In genomic region chr2:38598200-38598990, GRCh38 we compare ENCODE assay signal across 12 cellular contexts. TPM values are rescaled to one million over a fixed set of nuclear protein-coding genes. Genes with fewer than 3 reads are reported as not detected.
DNase-seq lines count a peak whose midpoint lies in the region; ATAC-seq, FAIRE-seq and TF ChIP-seq lines count a peak whose summit lies in the region.
"Had no signal": no experiment of that assay in that cellular context is flagged by ENCODE, and none has a peak within 500 bp of the region (broad histone marks: within the 10 kb centered on the region; RNA-seq: fewer than 3 reads in every experiment).

No MANE protein-coding gene starts in this region.

- H3K9me3 ChIP-seq in HepG2 (ENCODE audit: low read length) (no peaks in the 10 kb centered on the region), right lobe of liver (no peaks in the 10 kb centered on the region), lower lobe of right lung (no peaks in the 10 kb centered on the region)

- H3K79me2 ChIP-seq in HepG2 (ENCODE audit: insufficient read depth, low read length), result peaks cover 87% of the 10 kb centered on the region

- H3K27me3 ChIP-seq in HepG2 (ENCODE audit: control insufficient read depth in 1 of 2, insufficient read depth in 2 of 2, low read length in 2 of 2), result no peaks in the 10 kb centered on the region; a peak in 2 of 5 replicates
- no peaks in the 10 kb centered on the region for H3K27me3 ChIP-seq in right lobe of liver
- no peaks in the 10 kb centered on the region for H3K27me3 ChIP-seq in lower lobe of right lung (ENCODE audit: low read depth)

- H3K4me3 Mint-ChIP-seq in activated CD8-positive, alpha-beta T cell treated with anti-CD3 and anti-CD28 coated beads for 36 hours, result peak overlapping the region; percentile 82

- ATAC-seq in HepG2, result no peak
- no peak for ATAC-seq in right lobe of liver
- no peak for ATAC-seq in activated CD8-positive, alpha-beta T cell treated with anti-CD3 and anti-CD28 coated beads for 36 hours
- ATAC-seq in lower lobe of right lung, result no peak
- ATAC-seq in GM21717 (IDR thresholded peaks at IDR 0.05; ENCODE audit: unreplicated experiment), result no peak

- in situ Hi-C loops in HepG2 (cut with HindIII; ENCODE audit: extremely low pct_ligation_motif_present, low pct_unique_long_range_greater_than_20kb), result no loop called here

- H3K4me2 ChIP-seq in HepG2 (ENCODE audit: low read depth, low read length), result peak overlapping the region; percentile 86

- TF ChIP-seq CTCF in HepG2 (CRISPR knock-in tag; IDR thresholded peaks at IDR 0.05), result no peak
- TF ChIP-seq CTCF in right lobe of liver (IDR thresholded peaks at IDR 0.05), result no peak
- no peak for TF ChIP-seq CTCF in activated CD8-positive, alpha-beta T cell treated with anti-CD3 and anti-CD28 coated beads for 36 hours (IDR thresholded peaks at IDR 0.05)
- TF ChIP-seq CTCF in lower lobe of right lung (IDR thresholded peaks at IDR 0.05), result no peak
- TF ChIP-seq CTCF in GM10248 (IDR thresholded peaks at IDR 0.05; ENCODE audit: control extremely low read depth, extremely low read depth, low read depth, missing control alignments), result no peak

- no peak for TF ChIP-seq RAD21 in HepG2 (CRISPR knock-in tag; IDR thresholded peaks at IDR 0.05)

- CTCF ChIA-PET in HepG2 (lab: Yijun Ruan, JAX; ENCODE audit: low intra/inter-chr PET ratio, low total read pairs), result no interaction called here
- CTCF ChIA-PET in activated CD8-positive, alpha-beta T cell treated with anti-CD3 and anti-CD28 coated beads for 36 hours (lab: Charles Lee), result interaction anchor here (0.7 to 10.2 kb wide), 9 partner anchors 14 to 134 kb away, joined by 3 to 168 read pairs (median 3); no protein-coding TSS in a partner anchor
- CTCF ChIA-PET in GM10248 (lab: Yijun Ruan, JAX), result interaction anchor here (0.9 to 3.8 kb wide), 9 partner anchors 8 to 349 kb away, joined by 3 to 19 read pairs (median 3); no protein-coding TSS in a partner anchor

- intact Hi-C loops in HepG2 (cut with micrococcal nuclease; ENCODE audit: unreplicated experiment) (no loop called here), right lobe of liver (cut with DNase I) (loop anchor here in 1 of 2 donors (10.0 kb wide), 1 partner anchor 126 kb away; no protein-coding TSS in a partner anchor), lower lobe of right lung (cut with DNase I) (no loop called here)
- intact Hi-C loops in activated CD8-positive, alpha-beta T cell treated with anti-CD3 and anti-CD28 coated beads for 36 hours (cut with micrococcal nuclease), result no loop called here

- H4K20me1 ChIP-seq in HepG2 (ENCODE audit: insufficient read depth, low read length), result peaks cover 35% of the 10 kb centered on the region

- H3K27ac ChIP-seq in HepG2 (ENCODE audit: extremely low read length, insufficient read depth, low read length) (peak overlapping the region; percentile 92), right lobe of liver (no peak overlapping the region), lower lobe of right lung (peak overlapping the region; percentile 95), urinary bladder (ENCODE audit: low read depth) (peak overlapping the region; percentile 23)

- no TSS peak for BruUV-seq in HepG2 (replicated peaks; lab: Mats Ljungman, UMichigan)

- H3K4me1 ChIP-seq in HepG2 (ENCODE audit: insufficient read depth, low read length) (peaks cover 57% of the 10 kb centered on the region), right lobe of liver (peaks cover 0 to 15% (median 5%) of the 10 kb centered on the region in 4 donors), lower lobe of right lung (peaks cover 78% of the 10 kb centered on the region), urinary bladder (ENCODE audit: insufficient read depth) (peaks cover 4% of the 10 kb centered on the region)

- H3K9ac ChIP-seq in HepG2 (ENCODE audit: insufficient read depth, low read depth, low read length), result peak overlapping the region; percentile 97

- no peak overlapping the region for H2AFZ ChIP-seq in HepG2 (ENCODE audit: low read length)

- H3K36me3 ChIP-seq in HepG2 (replicated peaks in 1 of 2; ENCODE audit: control insufficient read depth in 1 of 2, insufficient read depth in 2 of 2, low read length in 2 of 2), result peaks cover 2 to 7% of the 10 kb centered on the region in 2 experiments; a peak in 2 of 5 replicates
- no peaks in the 10 kb centered on the region for H3K36me3 ChIP-seq in right lobe of liver
- H3K36me3 ChIP-seq in lower lobe of right lung, result no peaks in the 10 kb centered on the region
- H3K36me3 ChIP-seq in urinary bladder (ENCODE audit: insufficient read depth), result no peaks in the 10 kb centered on the region

- H3K4me1 Mint-ChIP-seq in activated CD8-positive, alpha-beta T cell treated with anti-CD3 and anti-CD28 coated beads for 36 hours (ENCODE audit: low read depth), result peaks cover 53% of the 10 kb centered on the region

- 71% methylated on average over 5 of the region's 5 CpGs for WGBS in HepG2 (ENCODE audit: low lambda C conversion rate)
- 70% methylated on average over 5 of the region's 5 CpGs for WGBS in right lobe of liver (ENCODE audit: insufficient coverage, low coverage, low lambda C conversion rate, missing lambda C conversion rate)
- 55% methylated on average over 5 of the region's 5 CpGs for WGBS in urinary bladder

- POLR2A ChIA-PET in HepG2 (lab: Yijun Ruan, JAX) (interaction anchor here (0.6 to 8.5 kb wide), 7 partner anchors 12 to 153 kb away, joined by 3 to 65 read pairs (median 3); partner anchors contain the start of genes GALM and SRSF7), GM10248 (lab: Yijun Ruan, JAX) (interaction anchor here (2.2 kb wide), 1 partner anchor 153 kb away, joined by 10 read pairs; the partner anchor contains the start of gene SRSF7)
- POLR2A ChIA-PET in activated CD8-positive, alpha-beta T cell treated with anti-CD3 and anti-CD28 coated beads for 36 hours (lab: Charles Lee), result interaction anchor here (0.7 to 14.6 kb wide), 7 partner anchors 19 to 148 kb away, joined by 3 to 209 read pairs (median 5); partner anchors contain the start of genes GALM and SRSF7

- H3K36me3 Mint-ChIP-seq in activated CD8-positive, alpha-beta T cell treated with anti-CD3 and anti-CD28 coated beads for 36 hours (ENCODE audit: low read depth), result peaks cover 28% of the 10 kb centered on the region

- DNase-seq in HepG2 (ENCODE audit: low spot score), result no peak
- DNase-seq in right lobe of liver, result no peak
- no peak for DNase-seq in activated CD8-positive, alpha-beta T cell treated with anti-CD3 and anti-CD28 coated beads for 36 hours
- DNase-seq in lower lobe of right lung, result no peak
- no peak for DNase-seq in retina
- no peak for DNase-seq in GM10248 (ENCODE audit: extremely low spot score)
- DNase-seq: amniotic stem cell; COR-L47; NCI-H187 treated with DMSO at 0.1 percent for 48 hours; stimulated activated CD4-positive, alpha-beta T cell treated with anti-CD3 and anti-CD28 coated beads, Interleukin-12 subunit alpha, Interleukin-12 subunit beta, amount 100 ng/mL, for 4 hours had no signal

- H3K27ac Mint-ChIP-seq in activated CD8-positive, alpha-beta T cell treated with anti-CD3 and anti-CD28 coated beads for 36 hours, result peak overlapping the region; percentile 79

- TF ChIP-seq EP300 in HepG2 (IDR thresholded peaks at IDR 0.05; ENCODE audit: low read depth in 2 of 2, low read length in 2 of 2) (no peak), HepG2 (CRISPR knock-in tag; IDR thresholded peaks at IDR 0.05; ENCODE audit: borderline replicate concordance) (no peak)

- H3K9me3 Mint-ChIP-seq in activated CD8-positive, alpha-beta T cell treated with anti-CD3 and anti-CD28 coated beads for 36 hours, result no peaks in the 10 kb centered on the region

- no peak for FAIRE-seq in HepG2 (lab: Jason Lieb, UNC)

- no peaks in the 10 kb centered on the region for H3K27me3 Mint-ChIP-seq in activated CD8-positive, alpha-beta T cell treated with anti-CD3 and anti-CD28 coated beads for 36 hours

- H3K4me3 ChIP-seq in HepG2 (replicated peaks in 1 of 3; ENCODE audit: insufficient read depth in 1 of 3, low read depth in 2 of 3, low read length in 3 of 3) (peak overlapping the region; percentile 87 to 98 (median 95); a peak in 5 of 6 replicates), right lobe of liver (no peak overlapping the region), lower lobe of right lung (peak overlapping the region; percentile 7), urinary bladder (ENCODE audit: low read depth, low read length) (no peak overlapping the region)

- no peak; a peak in 1 of 4 replicates for TF ChIP-seq POLR2A in HepG2 (IDR thresholded peaks at IDR 0.05; ENCODE audit: insufficient read depth in 1 of 2, low read depth in 2 of 2, low read length in 2 of 2)
- TF ChIP-seq POLR2A in right lobe of liver (IDR thresholded peaks at IDR 0.05), result no peak

TF ChIP-seq in HepG2, 621 proteins besides CTCF, POLR2A, EP300 and RAD21 (continues in another document):
- TF ChIP-seq ZNF30 (CRISPR knock-in tag; IDR thresholded peaks at IDR 0.05) (no peak), HNRNPLL (IDR thresholded peaks at IDR 0.05; ENCODE audit: low read depth, low read length, poor library complexity, severe bottlenecking) (no peak), SP4 (CRISPR knock-in tag; IDR thresholded peaks at IDR 0.05) (no peak)

RNA-seq across cellular contexts. Expression of gene HNRNPLL, which starts 4.3 kb away (rescaled TPM):
- total RNA-seq in HepG2 (2016; rRNA removed; fragmentation: Illumina TruSeq; extraction: Trizol), result 91.9 and 103 TPM in 2 replicates
- 52.7 and 54.6 TPM in 2 replicates for total RNA-seq in HepG2 (2016; cell fraction: cytosol; rRNA removed; fragmentation: Illumina TruSeq; extraction: Trizol; ENCODE audit: low read depth)
- 92.9 and 108 TPM in 2 replicates for total RNA-seq in HepG2 (2016; cell fraction: insoluble cytoplasmic fraction; rRNA removed; fragmentation: Illumina TruSeq; extraction: Trizol)
- 54.8 and 56.7 TPM in 2 replicates for total RNA-seq in HepG2 (2016; cell fraction: membrane; rRNA removed; fragmentation: Illumina TruSeq; extraction: Trizol)
- 147 and 151 TPM in 2 replicates for total RNA-seq in HepG2 (2016; cell fraction: nucleus; rRNA removed; fragmentation: Illumina TruSeq; extraction: Trizol)
- 34.3 and 49.4 TPM in 2 replicates for polyA plus RNA-seq in HepG2 (2011; rRNA removed)
- polyA plus RNA-seq in HepG2 (2011; cell fraction: cytosol; rRNA removed), result 17.6 and 20.9 TPM in 2 replicates
- 29.2 and 34.2 TPM in 2 replicates for polyA plus RNA-seq in HepG2 (2011; cell fraction: nucleus; rRNA removed)
- polyA plus RNA-seq in HepG2 (2012), result 32.8 and 45.3 TPM in 2 replicates
- polyA plus RNA-seq in HepG2 (2016; cell fraction: cytosol; fragmentation: Illumina TruSeq; extraction: Trizol; ENCODE audit: low read depth), result 13.0 and 17.4 TPM in 2 replicates
- polyA plus RNA-seq in HepG2 (2016; cell fraction: insoluble cytoplasmic fraction; fragmentation: Illumina TruSeq; extraction: Trizol; ENCODE audit: low read depth), result 75.8 and 78.0 TPM in 2 replicates
- 27.6 and 27.9 TPM in 2 replicates for polyA plus RNA-seq in HepG2 (2016; cell fraction: membrane; fragmentation: Illumina TruSeq; extraction: Trizol; ENCODE audit: low read depth)
- polyA plus RNA-seq in HepG2 (2016; cell fraction: nucleus; fragmentation: Illumina TruSeq; extraction: Trizol; ENCODE audit: insufficient read depth, low read depth), result 66.8 and 68.2 TPM in 2 replicates
- polyA minus RNA-seq in HepG2 (2011; rRNA and poly(A)+ RNA removed; ENCODE audit: low replicate concordance), result 14.7 and 21.6 TPM in 2 replicates
- 25.8 and 30.8 TPM in 2 replicates for polyA minus RNA-seq in HepG2 (2011; cell fraction: cytosol; rRNA and poly(A)+ RNA removed)
- 227 and 258 TPM in 2 replicates for polyA minus RNA-seq in HepG2 (2011; cell fraction: nucleus; rRNA and poly(A)+ RNA removed)
- 10 to 100 TPM in 5 of 6 experiments, 1 to 10 TPM in 1; 9.2 to 15.9 (median 13.9) TPM for total RNA-seq in right lobe of liver
- 10 to 100 TPM; 54.9 to 55.3 TPM for total RNA-seq in activated CD8-positive, alpha-beta T cell treated with anti-CD3 and anti-CD28 coated beads for 36 hours
- total RNA-seq in lower lobe of right lung, result 38.8 TPM
- 106 TPM for total RNA-seq in urinary bladder
- 28.4 TPM for polyA plus RNA-seq in urinary bladder

Comparison
In these comparisons a context has a peak if more than half of its experiments do, and no peak if none do; other contexts are left out.
1. H3K27ac ChIP-seq: peak in HepG2 (single experiment), lower lobe of right lung (single experiment) and urinary bladder (single experiment); none in right lobe of liver (0 of 3).
2. H3K4me3 ChIP-seq: peak in HepG2 (3 of 3) and lower lobe of right lung (single experiment); none in right lobe of liver (0 of 3) and urinary bladder (single experiment).